ENCODE assay signal across 8 cellular contexts in genomic region chr9:137045294-137046093, GRCh38. TPM values are rescaled to one million over a fixed set of nuclear protein-coding genes. Genes with fewer than 3 reads are reported as not detected.
A peak's percentile ranks its signal among the peaks of the same experiment; 100 is the strongest.
DNase-seq lines count a peak whose midpoint lies in the region; ATAC-seq, FAIRE-seq and TF ChIP-seq lines count a peak whose summit lies in the region.

No MANE protein-coding gene starts in this region.

- ATAC-seq in left lung (peak; percentile 5), GM19463 (IDR thresholded peaks at IDR 0.05; ENCODE audit: unreplicated experiment) (no peak)

- H3K27ac Mint-ChIP-seq in Caco-2 (ENCODE audit: unreplicated experiment), result no peak overlapping the region

- in situ Hi-C loops in GM13976 (cut with MboI; ENCODE audit: low sequenced_read_pairs, unreplicated experiment), result no loop called here

- POLR2A ChIA-PET in Caco-2 (lab: Charles Lee), result no interaction called here

- H3K4me1 ChIP-seq in Caco-2 (0 out of 2 replicates have a peak, but pooled peaks cover 5% of the 10 kb centered on the region), left lung (peaks cover 19 to 47% of the 10 kb centered on the region in 2 donors), tibial artery (peaks cover 0 to 47% (median 21%) of the 10 kb centered on the region in 4 donors)

- TF ChIP-seq POLR2A in GM12892 (IDR thresholded peaks at IDR 0.05; ENCODE audit: low read depth, low read length), result no peak

- FAIRE-seq in bronchial epithelial cell (lab: Jason Lieb, UNC), result no peak
- no peak for FAIRE-seq in GM12892 (lab: Jason Lieb, UNC)

- no peaks in the 10 kb centered on the region for H3K36me3 Mint-ChIP-seq in Caco-2 (ENCODE audit: insufficient read depth, unreplicated experiment)

- BruUV-seq in Caco-2 (replicated peaks; lab: Mats Ljungman, UMichigan), result no TSS peak

- H3K27ac ChIP-seq in left lung, result peak overlapping the region; percentile 39 to 65
- H3K27ac ChIP-seq in tibial artery, result peak overlapping the region in 1 of 2 donors; percentile 51

- H3K36me3 ChIP-seq in Caco-2 (ENCODE audit: control insufficient read depth, insufficient read depth, low read length) (no peaks in the 10 kb centered on the region), bronchial epithelial cell (ENCODE audit: control insufficient read depth, insufficient read depth, low read length) (peaks cover 3% of the 10 kb centered on the region), left lung (peaks cover 0 to 5% of the 10 kb centered on the region in 2 donors), tibial artery (peaks cover 0 to 7% (median 6%) of the 10 kb centered on the region in 3 donors)

- CTCF ChIA-PET in Caco-2 (lab: Charles Lee), result interaction anchor here (1.0 to 1.6 kb wide), 5 partner anchors 10 to 22 kb away, joined by 3 to 31 read pairs (median 9); no protein-coding TSS in a partner anchor

- TF ChIP-seq CTCF in Caco-2 (IDR thresholded peaks at IDR 0.05; ENCODE audit: insufficient read depth in 1 of 2, low read depth in 1 of 2, low read length in 1 of 2, severe bottlenecking in 1 of 2, unreplicated experiment in 1 of 2), result no peak
- no peak for TF ChIP-seq CTCF in bronchial epithelial cell (IDR thresholded peaks at IDR 0.05; ENCODE audit: insufficient read depth, low read length, severe bottlenecking)
- TF ChIP-seq CTCF in left lung (IDR thresholded peaks at IDR 0.05), result no peak
- TF ChIP-seq CTCF in tibial artery (IDR thresholded peaks at IDR 0.05), result no peak
- TF ChIP-seq CTCF in GM13976 (IDR thresholded peaks at IDR 0.05; ENCODE audit: borderline replicate concordance, control extremely low read depth, extremely low read depth, insufficient read depth, missing control alignments), result no peak

- DNase-seq in Caco-2 (peak in 1 of 2 experiments; percentile 28), LoVo (ENCODE audit: low spot score) (peak; percentile 14), bronchial epithelial cell (ENCODE audit: low read depth) (no peak), left lung (no peak), tibial artery (no peak), GM12892 (ENCODE audit: insufficient read length) (no peak), GM13976 (ENCODE audit: low spot score) (no peak)

- H3K4me1 Mint-ChIP-seq in Caco-2 (ENCODE audit: low read depth, unreplicated experiment), result no peaks in the 10 kb centered on the region

- no peaks in the 10 kb centered on the region for H3K27me3 Mint-ChIP-seq in Caco-2 (ENCODE audit: insufficient read depth, unreplicated experiment)

- H3K9me3 ChIP-seq in Caco-2 (no peaks in the 10 kb centered on the region), left lung (no peaks in the 10 kb centered on the region), tibial artery (no peaks in the 10 kb centered on the region)

- no peaks in the 10 kb centered on the region for H3K9me3 Mint-ChIP-seq in Caco-2 (ENCODE audit: unreplicated experiment)

- peak overlapping the region; percentile 79 for H3K4me3 Mint-ChIP-seq in Caco-2 (ENCODE audit: unreplicated experiment)

- H3K4me3 ChIP-seq in Caco-2 (ENCODE audit: low read depth, low read length) (peak overlapping the region; percentile 63), bronchial epithelial cell (ENCODE audit: low read depth, low read length) (peak overlapping the region; percentile 63), left lung (peak overlapping the region; percentile 40 to 53), tibial artery (peak overlapping the region; percentile 54 to 57)

- H3K27me3 ChIP-seq in Caco-2 (replicated peaks; ENCODE audit: control insufficient read depth, insufficient read depth, low read length) (no peaks in the 10 kb centered on the region), bronchial epithelial cell (ENCODE audit: control insufficient read depth, insufficient read depth, low read length) (peaks cover 4% of the 10 kb centered on the region), left lung (peaks cover 27 to 79% of the 10 kb centered on the region in 2 donors), tibial artery (peaks cover 0 to 38% of the 10 kb centered on the region in 2 donors)

- intact Hi-C loops in Caco-2 (cut with micrococcal nuclease; ENCODE audit: unreplicated experiment), result loop anchor here (1.0 kb wide), 1 partner anchor 25 kb away; the partner anchor contains the start of gene SAPCD2
- intact Hi-C loops in left lung (cut with DNase I), result no loop called here
- intact Hi-C loops in tibial artery (cut with DNase I; ENCODE audit: low total_unique reads), result no loop called here

RNA-seq across cellular contexts. Expression of gene NPDC1, which starts 0.5 kb away (rescaled TPM):
- total RNA-seq in Caco-2 (2022) (44.1 and 49.2 TPM in 2 replicates), bronchial epithelial cell (5.5 and 10.5 TPM in 2 replicates), left lung (100 to 1,000 TPM; 104 to 105 TPM)
- polyA plus RNA-seq in GM12892 (2012; ENCODE audit: missing spikeins), result 0.19 TPM

RNA-seq across cellular contexts. Expression of gene ENTPD2, which starts 8.4 kb away (rescaled TPM):
- 2.9 and 3.4 TPM in 2 replicates for total RNA-seq in Caco-2 (2022)
- 0.79 and 1.2 TPM in 2 replicates for total RNA-seq in bronchial epithelial cell
- total RNA-seq in left lung, result under 1 TPM; 0.71 to 0.87 TPM
- 1.6 TPM for polyA plus RNA-seq in GM12892 (2012; ENCODE audit: missing spikeins)

RNA-seq across cellular contexts. Expression of gene FUT7, which starts 13.6 kb away (rescaled TPM):
- total RNA-seq in Caco-2 (2022) (not detected in 2 replicates), bronchial epithelial cell (not detected in 2 replicates), left lung (1 to 10 TPM in 1 of 2 donors, under 1 TPM in 1; 0.17 to 2.9 TPM)
- 0.08 TPM for polyA plus RNA-seq in GM12892 (2012; ENCODE audit: missing spikeins)

RNA-seq across cellular contexts. Expression of gene ABCA2, which starts 17.5 kb away (rescaled TPM):
- 22.6 and 27.3 TPM in 2 replicates for total RNA-seq in Caco-2 (2022)
- 5.5 and 9.9 TPM in 2 replicates for total RNA-seq in bronchial epithelial cell
- total RNA-seq in left lung, result 10 to 100 TPM; 34.5 to 34.8 TPM
- polyA plus RNA-seq in GM12892 (2012; ENCODE audit: missing spikeins), result 1.4 TPM

RNA-seq across cellular contexts. Expression of gene SAPCD2, which starts 24.9 kb away (rescaled TPM):
- total RNA-seq in Caco-2 (2022) (53.3 and 57.5 TPM in 2 replicates), bronchial epithelial cell (0.26 and 1.2 TPM in 2 replicates), left lung (1 to 10 TPM; 2.7 to 4.6 TPM)
- polyA plus RNA-seq in GM12892 (2012; ENCODE audit: missing spikeins), result 2.5 TPM
